Comparison of ENCODE assay signal across 13 cellular contexts in genomic region chr20:18585134-18585533, GRCh38. TPM values are rescaled to one million over a fixed set of nuclear protein-coding genes. Genes with fewer than 3 reads are reported as not detected.
DNase-seq lines count a peak whose midpoint lies in the region; ATAC-seq and TF ChIP-seq lines count a peak whose summit lies in the region.
"Had no signal": no experiment of that assay in that cellular context is flagged by ENCODE, and none has a peak within 500 bp of the region (broad histone marks: within the 10 kb centered on the region; RNA-seq: fewer than 3 reads in every experiment).

No MANE protein-coding gene starts in this region.

- H3K27ac ChIP-seq in epithelial cell of prostate (peak overlapping the region; percentile 77), vagina (no peak overlapping the region)
- H3K27ac ChIP-seq: heart left ventricle, HL-60 had no signal

- no peak for ATAC-seq in HG02870 (IDR thresholded peaks at IDR 0.05; ENCODE audit: unreplicated experiment)
- ATAC-seq: heart left ventricle, right cardiac atrium had no signal

- H3K36me3 ChIP-seq in vagina, result no peaks in the 10 kb centered on the region
- H3K36me3 ChIP-seq: heart left ventricle had no signal

- TF ChIP-seq CTCF in vagina (IDR thresholded peaks at IDR 0.05), result no peak

- intact Hi-C loops in vagina (cut with DNase I), result no loop called here

- TF ChIP-seq POLR2A in vagina (IDR thresholded peaks at IDR 0.05), result no peak

- H3K4me3 ChIP-seq in vagina, result no peak overlapping the region
- H3K4me3 ChIP-seq: heart left ventricle had no signal

- peaks cover 17% of the 10 kb centered on the region for H3K4me1 ChIP-seq in vagina

- no peaks in the 10 kb centered on the region for H3K27me3 ChIP-seq in vagina
- H3K27me3 ChIP-seq: heart left ventricle had no signal

- DNase-seq in NCI-H1436 (lab: John Stamatoyannopoulos, UW), result peak; percentile 4
- no peak for DNase-seq in NCI-H1436 treated with DMSO at 0.1 percent for 48 hours (lab: John Stamatoyannopoulos, UW)
- peak; percentile 95 for DNase-seq in NCI-H460 (ENCODE audit: extremely low read depth, low read depth)
- DNase-seq in epithelial cell of prostate (ENCODE audit: low read depth, low spot score), result peak; percentile 33
- peak; percentile 95 for DNase-seq in renal cortical epithelial cell (ENCODE audit: low read depth)
- no peak for DNase-seq in vagina (ENCODE audit: extremely low spot score in 2 of 2)
- no peak for DNase-seq in SHP77 (lab: John Stamatoyannopoulos, UW)
- DNase-seq: activated B cell treated with CpG ODN at 0.5 μM for 24 hours, cerebellar nuclear complex, heart left ventricle, right cardiac atrium had no signal

- no peaks in the 10 kb centered on the region for H3K9me3 ChIP-seq in vagina

RNA-seq across cellular contexts. Expression of gene DTD1, which starts 2.7 kb away (rescaled TPM):
- total RNA-seq in NCI-H460 (2014; rRNA removed; shearing (Covaris generic)), result 94.6 and 102 TPM in 2 replicates
- 40.4 and 52.6 TPM in 2 replicates for polyA plus RNA-seq in NCI-H460 (2014; cell fraction: nucleus; rRNA removed)
- total RNA-seq in renal cortical epithelial cell (92.6 and 150 TPM in 2 replicates), vagina (24.1 TPM)

RNA-seq across cellular contexts. Expression of gene SMIM26, which starts 17.9 kb away (rescaled TPM):
- 163 and 170 TPM in 2 replicates for total RNA-seq in NCI-H460 (2014; rRNA removed; shearing (Covaris generic))
- 127 and 136 TPM in 2 replicates for polyA plus RNA-seq in NCI-H460 (2014; cell fraction: nucleus; rRNA removed)
- total RNA-seq in renal cortical epithelial cell (82.7 and 144 TPM in 2 replicates), vagina (85.2 TPM)

Comparison
In these comparisons a context has a peak if more than half of its experiments do, and no peak if none do; other contexts are left out.
1. DNase-seq: peak in NCI-H1436 (single experiment), NCI-H460 (single experiment), epithelial cell of prostate (single experiment) and renal cortical epithelial cell (single experiment); none in NCI-H1436 treated with DMSO at 0.1 percent for 48 hours (single experiment), vagina (0 of 2) and SHP77 (0 of 2).